1 cellular context compared by ENCODE assay signal in the genomic region with DNA sequence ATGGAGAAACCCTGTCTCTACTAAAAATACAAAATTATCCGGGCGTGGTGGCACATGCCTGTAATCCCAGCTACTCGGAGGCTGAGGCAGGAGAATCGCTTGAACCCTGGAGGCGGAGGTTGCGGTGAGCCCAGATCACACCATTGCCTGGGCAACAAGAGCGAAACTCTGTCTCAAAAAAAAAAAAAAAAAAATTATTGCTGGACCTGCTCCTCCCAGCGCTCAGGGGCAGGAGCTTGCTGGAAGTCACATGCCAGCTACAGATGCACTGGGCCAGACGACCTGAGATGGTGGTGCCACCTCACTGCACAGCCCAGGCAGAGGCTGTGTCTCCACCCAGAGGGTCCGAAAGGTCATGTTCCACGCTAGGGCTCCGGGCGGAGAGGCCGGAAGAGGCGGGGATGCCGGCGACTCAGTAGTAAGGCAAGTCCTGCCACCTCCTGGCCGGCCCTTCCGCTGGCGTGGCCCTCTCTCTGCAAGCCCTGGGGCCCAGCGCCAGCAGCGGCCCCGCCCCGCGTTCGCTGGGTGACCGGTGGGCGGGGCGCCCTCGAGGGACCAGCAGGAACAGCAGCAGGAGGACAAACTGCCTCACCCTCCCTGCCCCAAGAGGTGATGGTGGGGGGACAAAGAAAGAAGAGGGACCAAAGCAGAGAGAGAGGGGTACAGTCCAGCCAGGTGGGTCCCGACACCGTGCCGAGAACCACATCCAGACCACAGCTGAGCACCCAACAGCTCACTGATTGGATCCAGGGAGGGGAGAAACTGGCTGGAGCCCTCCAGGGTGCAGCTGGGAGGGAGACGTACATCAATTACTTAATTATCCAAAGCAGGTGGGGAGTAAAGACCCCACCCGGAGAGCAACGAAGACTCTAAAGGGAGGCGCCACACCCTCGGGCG.
TF ChIP-seq lines count a peak whose summit lies in the region.

No MANE protein-coding gene starts in this region.

TF ChIP-seq in IMR-90, 13 proteins besides CTCF, POLR2A, EP300 and RAD21:
- TF ChIP-seq MXI1 (IDR thresholded peaks at IDR 0.05; ENCODE audit: borderline replicate concordance, low read depth, low read length): peak; percentile 73
- peak; percentile 19; the same call in 1 of the 2 replicates for TF ChIP-seq SMC3 (IDR thresholded peaks at IDR 0.05; ENCODE audit: low read depth, low read length)
- TF ChIP-seq, protein P1, sequence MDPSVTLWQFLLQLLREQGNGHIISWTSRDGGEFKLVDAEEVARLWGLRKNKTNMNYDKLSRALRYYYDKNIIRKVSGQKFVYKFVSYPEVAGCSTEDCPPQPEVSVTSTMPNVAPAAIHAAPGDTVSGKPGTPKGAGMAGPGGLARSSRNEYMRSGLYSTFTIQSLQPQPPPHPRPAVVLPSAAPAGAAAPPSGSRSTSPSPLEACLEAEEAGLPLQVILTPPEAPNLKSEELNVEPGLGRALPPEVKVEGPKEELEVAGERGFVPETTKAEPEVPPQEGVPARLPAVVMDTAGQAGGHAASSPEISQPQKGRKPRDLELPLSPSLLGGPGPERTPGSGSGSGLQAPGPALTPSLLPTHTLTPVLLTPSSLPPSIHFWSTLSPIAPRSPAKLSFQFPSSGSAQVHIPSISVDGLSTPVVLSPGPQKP (IDR thresholded peaks at IDR 0.05; ENCODE audit: borderline replicate concordance, low read depth, low read length): no peak
- TF ChIP-seq CHD1 (IDR thresholded peaks at IDR 0.05; ENCODE audit: low read depth, low read length): no peak
- 0 out of 2 replicates have a peak, but pooled peaks have one; percentile 11 for TF ChIP-seq BHLHE40 (IDR thresholded peaks at IDR 0.05; ENCODE audit: low read depth, low read length)
- TF ChIP-seq MAZ (IDR thresholded peaks at IDR 0.05; ENCODE audit: borderline replicate concordance, low read depth, low read length): peak; percentile 49; the same call in 1 of the 2 replicates
- no peak for TF ChIP-seq RCOR1 (IDR thresholded peaks at IDR 0.05; ENCODE audit: insufficient replicate concordance, low read length)
